8 cellular contexts compared by ENCODE assay signal in genomic region chr11:34916014-34916809, GRCh38.
A peak's percentile ranks its signal among the peaks of the same experiment; 100 is the strongest.
DNase-seq lines count a peak whose midpoint lies in the region; ATAC-seq and TF ChIP-seq lines count a peak whose summit lies in the region.

Gene APIP (minus strand): TSS chr11:34916379. CDS start chr11:34916284, 95 bp downstream.
Gene PDHX (plus strand): TSS chr11:34916618. CDS start chr11:34916656, 38 bp downstream.

- peaks cover 54% of the 10 kb centered on the region for H3K4me1 Mint-ChIP-seq in central memory CD8-positive, alpha-beta T cell

- peak; percentile 98 for TF ChIP-seq POLR2A in GM19099 (IDR thresholded peaks at IDR 0.05; ENCODE audit: extremely low read depth, insufficient read length, low read depth)

- H3K4me3 Mint-ChIP-seq in central memory CD8-positive, alpha-beta T cell = peak within 1 kb of the TSS; percentile 92

- peaks cover 13% of the 10 kb centered on the region for H3K36me3 Mint-ChIP-seq in central memory CD8-positive, alpha-beta T cell (ENCODE audit: insufficient read depth)

- H3K27me3 Mint-ChIP-seq in central memory CD8-positive, alpha-beta T cell = no peaks in the 10 kb centered on the region

- H3K9me3 Mint-ChIP-seq in central memory CD8-positive, alpha-beta T cell = no peaks in the 10 kb centered on the region

- ATAC-seq in HG03378 (IDR thresholded peaks at IDR 0.05; ENCODE audit: unreplicated experiment) = peak; percentile 93
- ATAC-seq in activated CD4-positive, CD25-positive, alpha-beta regulatory T cell treated with anti-CD3 and anti-CD28 coated beads, Interleukin-2, amount 50 U/mL, for 24 hours = peak; percentile 89 to 92
- peak; percentile 80 for ATAC-seq in central memory CD8-positive, alpha-beta T cell (replicated peaks; ENCODE audit: extremely low read depth, poor library complexity, severe bottlenecking)

- peak; percentile 75 to 89 for DNase-seq in AML-193 (lab: John Stamatoyannopoulos, UW)
- DNase-seq in NCI-H446 treated with DMSO at 0.1 percent for 48 hours (lab: John Stamatoyannopoulos, UW) = peak; percentile 96
- DNase-seq in central memory CD8-positive, alpha-beta T cell (ENCODE audit: low spot score in 2 of 2) = peak; percentile 77 to 84
- peak; percentile 99 for DNase-seq in iris pigment epithelial cell (ENCODE audit: low read depth)
- peak; percentile 91 to 100 for DNase-seq in stimulated activated CD4-positive, alpha-beta T cell treated with anti-CD3 and anti-CD28 coated beads, Interleukin-12 subunit alpha, Interleukin-12 subunit beta, amount 100 ng/mL, for 24 hours (ENCODE audit: low read depth in 2 of 2)

- H3K27ac Mint-ChIP-seq in central memory CD8-positive, alpha-beta T cell (ENCODE audit: low read depth) = peak within 1 kb of the TSS; percentile 96

Comparison
In these comparisons a context has a peak if more than half of its experiments do, and no peak if none do; other contexts are left out.
1. Peak in every context shown above with its lines: DNase-seq and ATAC-seq.